Comparison of ENCODE assay signal across 15 cellular contexts in genomic region chr16:76976101-76976500, GRCh38.
DNase-seq lines count a peak whose midpoint lies in the region; ATAC-seq and TF ChIP-seq lines count a peak whose summit lies in the region.
"Had no signal": no experiment of that assay in that cellular context is flagged by ENCODE, and none has a peak within 500 bp of the region (broad histone marks: within the 10 kb centered on the region; RNA-seq: fewer than 3 reads in every experiment).

No MANE protein-coding gene starts in this region.

- H3K4me3 ChIP-seq in A673 (ENCODE audit: low read depth, low read length, poor library complexity, severe bottlenecking), result no peak overlapping the region
- H3K4me3 ChIP-seq in gastrocnemius medialis, result no peak overlapping the region
- H3K4me3 ChIP-seq: lower lobe of right lung had no signal

- H3K9me3 ChIP-seq in A673 (ENCODE audit: low read depth, low read length, poor library complexity, severe bottlenecking) (no peaks in the 10 kb centered on the region), gastrocnemius medialis (no peaks in the 10 kb centered on the region)
- H3K9me3 ChIP-seq: lower lobe of right lung had no signal

- intact Hi-C loops in A673 (cut with micrococcal nuclease; ENCODE audit: unreplicated experiment) (no loop called here), gastrocnemius medialis (cut with DNase I; ENCODE audit: low total_unique reads) (no loop called here)

- H3K36me3 ChIP-seq in A673 (ENCODE audit: insufficient read depth, low read length, poor library complexity, severe bottlenecking) (no peaks in the 10 kb centered on the region), gastrocnemius medialis (no peaks in the 10 kb centered on the region)
- H3K36me3 ChIP-seq: lower lobe of right lung had no signal

- no peak overlapping the region for H3K4me3 Mint-ChIP-seq in HFFc6
- H3K4me3 Mint-ChIP-seq: activated naive CD4-positive, alpha-beta T cell treated with anti-CD3 and anti-CD28 coated beads, Interleukin-2, amount 10 ng/mL, durations not matched to agents 7 days and 5 days; CD4-positive, alpha-beta memory T cell; dendritic cell treated with granulocyte-macrophage colony-stimulating factor and Interleukin-4, amounts not matched to agents 40 ng/mL and 50 ng/mL, for 4 days had no signal

- no peaks in the 10 kb centered on the region for H3K27me3 ChIP-seq in A673 (replicated peaks; ENCODE audit: insufficient read depth, low read depth, low read length, poor library complexity)
- no peaks in the 10 kb centered on the region for H3K27me3 ChIP-seq in gastrocnemius medialis

- H3K36me3 Mint-ChIP-seq in HFFc6 (ENCODE audit: low read depth), result no peaks in the 10 kb centered on the region
- H3K36me3 Mint-ChIP-seq: activated naive CD4-positive, alpha-beta T cell treated with anti-CD3 and anti-CD28 coated beads, Interleukin-2, amount 10 ng/mL, durations not matched to agents 7 days and 5 days; CD4-positive, alpha-beta memory T cell had no signal

- DNase-seq in NCI-H146 treated with DMSO at 0.1 percent for 48 hours (lab: John Stamatoyannopoulos, UW; ENCODE audit: unreplicated experiment), result peak; percentile 57
- no peak for DNase-seq in HFFc6
- DNase-seq in A673 (ENCODE audit: low spot score), result no peak
- no peak for DNase-seq in gastrocnemius medialis
- DNase-seq: activated naive CD4-positive, alpha-beta T cell treated with anti-CD3 and anti-CD28 coated beads, Interleukin-2, amount 10 ng/mL, durations not matched to agents 7 days and 5 days; lower lobe of right lung; posterior cingulate gyrus; RPMI8226 had no signal

- H3K4me1 Mint-ChIP-seq in HFFc6 (ENCODE audit: low read depth), result no peaks in the 10 kb centered on the region

- in situ Hi-C loops in gastrocnemius medialis (cut with MboI; ENCODE audit: low sequenced_read_pairs in 4 of 4), result no loop called here

- no peaks in the 10 kb centered on the region for H3K4me1 ChIP-seq in A673 (ENCODE audit: insufficient read depth, low read length, poor library complexity, severe bottlenecking)
- H3K4me1 ChIP-seq in gastrocnemius medialis, result no peaks in the 10 kb centered on the region
- H3K4me1 ChIP-seq: lower lobe of right lung had no signal

- no TSS peak for BruUV-seq in A673 (replicated peaks; lab: Mats Ljungman, UMichigan)

- ATAC-seq in GM18508 (IDR thresholded peaks at IDR 0.05; ENCODE audit: insufficient read depth, unreplicated experiment), result peak; percentile 99
- peak; percentile 96 for ATAC-seq in GM19463 (IDR thresholded peaks at IDR 0.05; ENCODE audit: unreplicated experiment)
- ATAC-seq in HG03025 (IDR thresholded peaks at IDR 0.05; ENCODE audit: low FRiP score, unreplicated experiment), result peak; percentile 57
- ATAC-seq in HG02970 (IDR thresholded peaks at IDR 0.05; ENCODE audit: low FRiP score, unreplicated experiment), result no peak
- no peak for ATAC-seq in gastrocnemius medialis
- ATAC-seq: lower lobe of right lung had no signal

- POLR2A ChIA-PET in A673 (lab: Charles Lee; ENCODE audit: low non-redundant PET), result no interaction called here

- CTCF ChIA-PET in A673 (lab: Charles Lee), result no interaction called here

- H3K27me3 Mint-ChIP-seq in HFFc6 (ENCODE audit: insufficient read depth), result no peaks in the 10 kb centered on the region; the same call in none of the 2 replicates
- H3K27me3 Mint-ChIP-seq: activated naive CD4-positive, alpha-beta T cell treated with anti-CD3 and anti-CD28 coated beads, Interleukin-2, amount 10 ng/mL, durations not matched to agents 7 days and 5 days; CD4-positive, alpha-beta memory T cell; dendritic cell treated with granulocyte-macrophage colony-stimulating factor and Interleukin-4, amounts not matched to agents 40 ng/mL and 50 ng/mL, for 4 days had no signal

- TF ChIP-seq POLR2A in gastrocnemius medialis (IDR thresholded peaks at IDR 0.05), result no peak

- TF ChIP-seq CTCF in HFFc6 (IDR thresholded peaks at IDR 0.05) (no peak), A673 (conservative IDR thresholded peaks at IDR 0.05; ENCODE audit: low read depth, low read length) (no peak), gastrocnemius medialis (IDR thresholded peaks at IDR 0.05 in 4 of 5, conservative IDR thresholded peaks at IDR 0.05 in 1 of 5) (no peak)

- H3K27ac ChIP-seq in A673 (ENCODE audit: low read depth, low read length, poor library complexity, severe bottlenecking), result no peak overlapping the region
- no peak overlapping the region for H3K27ac ChIP-seq in gastrocnemius medialis
- H3K27ac ChIP-seq: lower lobe of right lung, VCaP had no signal

- H3K27ac Mint-ChIP-seq in HFFc6, result no peak overlapping the region
- H3K27ac Mint-ChIP-seq: activated naive CD4-positive, alpha-beta T cell treated with anti-CD3 and anti-CD28 coated beads, Interleukin-2, amount 10 ng/mL, durations not matched to agents 7 days and 5 days; CD4-positive, alpha-beta memory T cell; dendritic cell treated with granulocyte-macrophage colony-stimulating factor and Interleukin-4, amounts not matched to agents 40 ng/mL and 50 ng/mL, for 4 days had no signal

- H3K9me3 Mint-ChIP-seq in HFFc6, result peaks cover 28% of the 10 kb centered on the region
- H3K9me3 Mint-ChIP-seq: dendritic cell treated with granulocyte-macrophage colony-stimulating factor and Interleukin-4, amounts not matched to agents 40 ng/mL and 50 ng/mL, for 4 days had no signal

Comparison
In these comparisons a context has a peak if more than half of its experiments do, and no peak if none do; other contexts are left out.
1. ATAC-seq: peak in GM18508 (single experiment), GM19463 (single experiment) and HG03025 (single experiment); none in HG02970 (single experiment) and gastrocnemius medialis (0 of 2).